ENCODE assay signal across 20 cellular contexts in genomic region chr15:71202712-71203111, GRCh38.
DNase-seq lines count a peak whose midpoint lies in the region; ATAC-seq, FAIRE-seq and TF ChIP-seq lines count a peak whose summit lies in the region.
"Had no signal": no experiment of that assay in that cellular context is flagged by ENCODE, and none has a peak within 500 bp of the region (broad histone marks: within the 10 kb centered on the region; RNA-seq: fewer than 3 reads in every experiment).

No MANE protein-coding gene starts in this region.

- BruUV-seq in HepG2 (replicated peaks; lab: Mats Ljungman, UMichigan), result no TSS peak

- in situ Hi-C loops in HepG2 (cut with HindIII; ENCODE audit: extremely low pct_ligation_motif_present, low pct_unique_long_range_greater_than_20kb), result no loop called here

- no peak for TF ChIP-seq RAD21 in HepG2 (CRISPR knock-in tag; IDR thresholded peaks at IDR 0.05)

- no peaks in the 10 kb centered on the region for H3K27me3 Mint-ChIP-seq in stimulated activated naive B cell treated with anti-CD40 and anti-IgM and Interleukin-4, amounts not matched to agents 10 μg/mL and 1 μg/mL and 100 μg/mL, for 72 hours
- H3K27me3 Mint-ChIP-seq: T-cell had no signal

- no peak overlapping the region for H3K27ac ChIP-seq in HepG2 (ENCODE audit: extremely low read length, insufficient read depth, low read length)
- H3K27ac ChIP-seq: C4-2B, gastrocnemius medialis, HL-60 had no signal

- H3K4me2 ChIP-seq in HepG2 (ENCODE audit: low read depth, low read length), result no peak overlapping the region

- H3K4me3 ChIP-seq in HepG2 (replicated peaks in 1 of 3; ENCODE audit: insufficient read depth in 1 of 3, low read depth in 2 of 3, low read length in 3 of 3), result no peak overlapping the region
- H3K4me3 ChIP-seq: gastrocnemius medialis had no signal

- TF ChIP-seq POLR2A in HepG2 (IDR thresholded peaks at IDR 0.05; ENCODE audit: insufficient read depth in 1 of 2, low read depth in 2 of 2, low read length in 2 of 2), result no peak

- H3K79me2 ChIP-seq in HepG2 (ENCODE audit: insufficient read depth, low read length), result no peaks in the 10 kb centered on the region

- H3K4me3 Mint-ChIP-seq in stimulated activated naive B cell treated with anti-CD40 and anti-IgM and Interleukin-4, amounts not matched to agents 10 μg/mL and 1 μg/mL and 100 μg/mL, for 72 hours, result no peak overlapping the region
- H3K4me3 Mint-ChIP-seq: HFFc6, mesothelial cell of epicardium, T-cell had no signal

- H3K9me3 Mint-ChIP-seq in stimulated activated naive B cell treated with anti-CD40 and anti-IgM and Interleukin-4, amounts not matched to agents 10 μg/mL and 1 μg/mL and 100 μg/mL, for 72 hours, result peaks cover 4 to 9% of the 10 kb centered on the region in 2 donors
- H3K9me3 Mint-ChIP-seq: HFFc6, mesothelial cell of epicardium, T-cell had no signal

- no peaks in the 10 kb centered on the region for H3K27me3 ChIP-seq in HepG2 (ENCODE audit: control insufficient read depth in 1 of 2, insufficient read depth in 2 of 2, low read length in 2 of 2)
- H3K27me3 ChIP-seq: gastrocnemius medialis had no signal

- no peak for FAIRE-seq in HepG2 (lab: Jason Lieb, UNC)
- FAIRE-seq: colon, endothelial cell of umbilical vein, GM12892 had no signal

- H4K20me1 ChIP-seq in HepG2 (ENCODE audit: insufficient read depth, low read length), result no peaks in the 10 kb centered on the region

- POLR2A ChIA-PET in HepG2 (lab: Yijun Ruan, JAX), result no interaction called here

- CTCF ChIA-PET in HepG2 (lab: Yijun Ruan, JAX; ENCODE audit: low intra/inter-chr PET ratio, low total read pairs), result no interaction called here

- no peaks in the 10 kb centered on the region for H3K36me3 ChIP-seq in ES-I3 (ENCODE audit: insufficient read depth, low read length)
- H3K36me3 ChIP-seq in HepG2 (replicated peaks in 1 of 2; ENCODE audit: control insufficient read depth in 1 of 2, insufficient read depth in 2 of 2, low read length in 2 of 2), result no peaks in the 10 kb centered on the region
- H3K36me3 ChIP-seq: gastrocnemius medialis had no signal

- H3K9me3 ChIP-seq in ES-I3 (ENCODE audit: control insufficient read depth, insufficient read depth, low read length) (no peaks in the 10 kb centered on the region), HepG2 (ENCODE audit: low read length) (no peaks in the 10 kb centered on the region)
- H3K9me3 ChIP-seq: gastrocnemius medialis had no signal

- no peak for ATAC-seq in HepG2
- ATAC-seq in GM21367 (IDR thresholded peaks at IDR 0.05; ENCODE audit: unreplicated experiment), result no peak
- no peak for ATAC-seq in GM21576 (IDR thresholded peaks at IDR 0.05; ENCODE audit: unreplicated experiment)
- no peak for ATAC-seq in stimulated activated naive B cell treated with anti-CD40 and anti-IgM and Interleukin-4, amounts not matched to agents 10 μg/mL and 1 μg/mL and 100 μg/mL, for 72 hours (replicated peaks)
- ATAC-seq: gastrocnemius medialis, T-cell had no signal

- TF ChIP-seq CTCF in HepG2 (CRISPR knock-in tag; IDR thresholded peaks at IDR 0.05), result no peak

- H2AFZ ChIP-seq in HepG2 (ENCODE audit: low read length), result no peak overlapping the region

- H3K4me1 ChIP-seq in ES-I3 (ENCODE audit: insufficient read depth, low read length) (peaks cover 36% of the 10 kb centered on the region), HepG2 (ENCODE audit: insufficient read depth, low read length) (no peaks in the 10 kb centered on the region)

- no peaks in the 10 kb centered on the region for H3K36me3 Mint-ChIP-seq in stimulated activated naive B cell treated with anti-CD40 and anti-IgM and Interleukin-4, amounts not matched to agents 10 μg/mL and 1 μg/mL and 100 μg/mL, for 72 hours
- H3K36me3 Mint-ChIP-seq: mesothelial cell of epicardium, T-cell had no signal

- TF ChIP-seq EP300 in HepG2 (IDR thresholded peaks at IDR 0.05; ENCODE audit: low read depth in 2 of 2, low read length in 2 of 2) (no peak), HepG2 (CRISPR knock-in tag; IDR thresholded peaks at IDR 0.05; ENCODE audit: borderline replicate concordance) (no peak)

- H3K4me1 Mint-ChIP-seq in stimulated activated naive B cell treated with anti-CD40 and anti-IgM and Interleukin-4, amounts not matched to agents 10 μg/mL and 1 μg/mL and 100 μg/mL, for 72 hours, result peaks cover 0 to 3% of the 10 kb centered on the region in 2 donors
- H3K4me1 Mint-ChIP-seq: T-cell had no signal

- H3K27ac Mint-ChIP-seq in stimulated activated naive B cell treated with anti-CD40 and anti-IgM and Interleukin-4, amounts not matched to agents 10 μg/mL and 1 μg/mL and 100 μg/mL, for 72 hours, result no peak overlapping the region
- H3K27ac Mint-ChIP-seq: HFFc6, mesothelial cell of epicardium, T-cell had no signal

- DNase-seq in NCI-H1436 treated with DMSO at 0.1 percent for 48 hours (lab: John Stamatoyannopoulos, UW) (peak; percentile 87), NCI-H748 treated with DMSO at 0.1 percent for 48 hours (lab: John Stamatoyannopoulos, UW) (peak; percentile 88), HepG2 (ENCODE audit: low spot score) (no peak)
- DNase-seq in stimulated activated naive B cell treated with anti-CD40 and anti-IgM and Interleukin-4, amounts not matched to agents 10 μg/mL and 1 μg/mL and 100 μg/mL, for 72 hours, result no peak
- DNase-seq: activated CD4-positive, CD25-positive, alpha-beta regulatory T cell; activated effector memory CD4-positive, alpha-beta T cell treated with anti-CD3 and anti-CD28 coated beads, Interleukin-2, amount 50 U/mL, for 16 hours; gastrocnemius medialis; HFFc6; NCI-H526; stimulated activated naive CD4-positive, alpha-beta T cell treated with Interleukin-2 at 50 U/mL for 16 hours; T-cell had no signal

- intact Hi-C loops in HepG2 (cut with micrococcal nuclease; ENCODE audit: unreplicated experiment), result no loop called here

- WGBS in HepG2 (ENCODE audit: low lambda C conversion rate), result 26% methylated on average over 6 of the region's 6 CpGs

- peak overlapping the region; percentile 3; the same call in 1 of the 2 replicates for H3K9ac ChIP-seq in ES-I3 (ENCODE audit: low read depth, low read length)
- no peak overlapping the region for H3K9ac ChIP-seq in HepG2 (ENCODE audit: insufficient read depth, low read depth, low read length)

TF ChIP-seq in HepG2, 621 proteins besides CTCF, POLR2A, EP300 and RAD21 (continues in another document):
- TF ChIP-seq ZHX2 (IDR thresholded peaks at IDR 0.05; ENCODE audit: low read depth) (no peak), ZHX2 (CRISPR knock-in tag; IDR thresholded peaks at IDR 0.05; ENCODE audit: borderline replicate concordance) (no peak), NFE2L2 (IDR thresholded peaks at IDR 0.05; ENCODE audit: low read length) (no peak)

Comparison
In these comparisons a context has a peak if more than half of its experiments do, and no peak if none do; other contexts are left out.
1. DNase-seq: peak in NCI-H1436 treated with DMSO at 0.1 percent for 48 hours (single experiment) and NCI-H748 treated with DMSO at 0.1 percent for 48 hours (single experiment); none in HepG2 (single experiment) and stimulated activated naive B cell treated with anti-CD40 and anti-IgM and Interleukin-4, amounts not matched to agents 10 μg/mL and 1 μg/mL and 100 μg/mL, for 72 hours (single experiment).